17 cellular contexts compared by ENCODE assay signal in genomic region chr3:137165117-137165806, GRCh38.
DNase-seq lines count a peak whose midpoint lies in the region; ATAC-seq, FAIRE-seq and TF ChIP-seq lines count a peak whose summit lies in the region.
"Had no signal": no experiment of that assay in that cellular context is flagged by ENCODE, and none has a peak within 500 bp of the region (broad histone marks: within the 10 kb centered on the region; RNA-seq: fewer than 3 reads in every experiment).

No MANE protein-coding gene starts in this region.

- H3K27me3 ChIP-seq in bronchial epithelial cell (ENCODE audit: control insufficient read depth, insufficient read depth, low read length) = no peaks in the 10 kb centered on the region
- H3K27me3 ChIP-seq: right lobe of liver had no signal

- no peak for ATAC-seq in HG03378 (IDR thresholded peaks at IDR 0.05; ENCODE audit: unreplicated experiment)
- ATAC-seq in Right ventricle myocardium inferior = no peak
- ATAC-seq: natural killer cell, right lobe of liver had no signal

- TF ChIP-seq CTCF in bronchial epithelial cell (IDR thresholded peaks at IDR 0.05; ENCODE audit: insufficient read depth, low read length, severe bottlenecking) (no peak), D721Med (IDR thresholded peaks at IDR 0.05; ENCODE audit: insufficient read depth, missing control alignments) (no peak)

- H3K36me3 ChIP-seq in bronchial epithelial cell (ENCODE audit: control insufficient read depth, insufficient read depth, low read length) = no peaks in the 10 kb centered on the region
- H3K36me3 ChIP-seq: right lobe of liver, thoracic aorta had no signal

- H3K4me3 ChIP-seq in bronchial epithelial cell (ENCODE audit: low read depth, low read length) = no peak overlapping the region
- H3K4me3 ChIP-seq: right lobe of liver, thoracic aorta had no signal

- FAIRE-seq in bronchial epithelial cell (lab: Jason Lieb, UNC) (no peak), D721Med (lab: Jason Lieb, UNC) (no peak)
- FAIRE-seq: GM12891 had no signal

- DNase-seq in ELF-1 (ENCODE audit: low read depth, low spot score) (peak; percentile 26), LHCN-M2 (ENCODE audit: low read depth) (peak; percentile 76), bronchial epithelial cell (ENCODE audit: low read depth) (peak; percentile 78), myocyte (ENCODE audit: low read depth) (peak; percentile 65), NCI-H524 treated with DMSO at 0.1 percent for 48 hours (lab: John Stamatoyannopoulos, UW) (no peak), D721Med (ENCODE audit: insufficient read length, low spot score) (no peak), Right ventricle myocardium inferior (ENCODE audit: missing footprints) (no peak)
- DNase-seq: activated CD4-positive, alpha-beta T cell treated with anti-CD3 and anti-CD28 coated beads, Interleukin-2, amount 10 ng/mL, durations not matched to agents 7 days and 5 days; COR-L47; KBM-7; natural killer cell; NCI-H2029; NK-92 treated with Interleukin-12 subunit alpha and Interleukin-12 subunit beta, amount 100 ng/mL, for 24 hours; right lobe of liver had no signal

- intact Hi-C loops in Right ventricle myocardium inferior (cut with DNase I) = no loop called here

Comparison
In these comparisons a context has a peak if more than half of its experiments do, and no peak if none do; other contexts are left out.
1. DNase-seq: peak in ELF-1 (single experiment), LHCN-M2 (single experiment), bronchial epithelial cell (single experiment) and myocyte (single experiment); none in NCI-H524 treated with DMSO at 0.1 percent for 48 hours (single experiment), D721Med (single experiment) and Right ventricle myocardium inferior (single experiment).